18 cellular contexts compared by ENCODE assay signal in the genomic region with DNA sequence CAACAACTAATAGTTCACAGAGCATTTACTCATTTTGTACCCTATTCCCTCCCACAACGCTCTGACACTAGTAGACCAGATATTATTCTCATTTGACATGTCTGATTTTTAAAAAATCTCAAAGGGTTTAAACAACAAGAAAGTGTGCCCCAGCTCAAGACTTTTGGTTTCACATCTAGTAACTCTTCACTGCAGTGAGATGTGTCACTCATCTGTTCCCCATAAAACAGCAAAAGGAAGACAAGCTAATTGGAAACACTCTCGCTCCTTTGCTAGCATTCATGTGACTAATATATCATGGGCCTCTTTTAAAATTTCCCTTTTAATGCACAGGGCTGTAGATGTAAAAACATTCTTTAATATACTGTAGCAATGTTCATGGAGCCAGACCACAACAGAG.
DNase-seq lines count a peak whose midpoint lies in the region; ATAC-seq and TF ChIP-seq lines count a peak whose summit lies in the region.
"Had no signal": no experiment of that assay in that cellular context is flagged by ENCODE, and none has a peak within 500 bp of the region (broad histone marks: within the 10 kb centered on the region; RNA-seq: fewer than 3 reads in every experiment).

No MANE protein-coding gene starts in this region.

- H3K27ac Mint-ChIP-seq in nephron progenitor cell = peak overlapping the region; percentile 59
- H3K27ac Mint-ChIP-seq: CD4-positive, CD25-positive, alpha-beta regulatory T cell; GM23338; IgD-negative memory B cell had no signal

- peak; percentile 61 for ATAC-seq in GM21576 (IDR thresholded peaks at IDR 0.05; ENCODE audit: unreplicated experiment)
- ATAC-seq in HG03520 (IDR thresholded peaks at IDR 0.05; ENCODE audit: unreplicated experiment) = peak; percentile 50
- ATAC-seq: GM23338, HepG2 had no signal

- no peaks in the 10 kb centered on the region for H3K27me3 Mint-ChIP-seq in nephron progenitor cell (ENCODE audit: low read depth, poor library complexity)
- H3K27me3 Mint-ChIP-seq: CD4-positive, CD25-positive, alpha-beta regulatory T cell; IgD-negative memory B cell had no signal

- TF ChIP-seq CTCF in nephron progenitor cell (IDR thresholded peaks at IDR 0.05) = no peak

- peaks cover 48% of the 10 kb centered on the region for H3K9me3 Mint-ChIP-seq in nephron progenitor cell

- peaks cover 35% of the 10 kb centered on the region for H3K36me3 Mint-ChIP-seq in nephron progenitor cell (ENCODE audit: low read depth)
- H3K36me3 Mint-ChIP-seq: CD4-positive, CD25-positive, alpha-beta regulatory T cell had no signal

- H3K4me3 Mint-ChIP-seq in nephron progenitor cell = no peak overlapping the region
- H3K4me3 Mint-ChIP-seq: CD4-positive, CD25-positive, alpha-beta regulatory T cell; GM23338; IgD-negative memory B cell had no signal

- DNase-seq in nephron progenitor cell = no peak
- DNase-seq in NCI-H2107 treated with DMSO at 0.1 percent for 48 hours (lab: John Stamatoyannopoulos, UW; ENCODE audit: unreplicated experiment) = no peak
- no peak for DNase-seq in NCI-H1092 (lab: John Stamatoyannopoulos, UW)
- DNase-seq in DMS79 (lab: John Stamatoyannopoulos, UW) = no peak
- no peak for DNase-seq in hepatic stellate cell (ENCODE audit: low spot score)
- DNase-seq: ACHN; BE2C; C1 segment of cervical spinal cord; Caco-2; CD4-positive, CD25-positive, alpha-beta regulatory T cell; GDM1; HCEC 1CT; KBM-7 had no signal

- H3K4me1 Mint-ChIP-seq in nephron progenitor cell = peaks cover 44% of the 10 kb centered on the region
- H3K4me1 Mint-ChIP-seq: CD4-positive, CD25-positive, alpha-beta regulatory T cell had no signal
